Comparison of ENCODE assay signal across 21 cellular contexts in the genomic region with DNA sequence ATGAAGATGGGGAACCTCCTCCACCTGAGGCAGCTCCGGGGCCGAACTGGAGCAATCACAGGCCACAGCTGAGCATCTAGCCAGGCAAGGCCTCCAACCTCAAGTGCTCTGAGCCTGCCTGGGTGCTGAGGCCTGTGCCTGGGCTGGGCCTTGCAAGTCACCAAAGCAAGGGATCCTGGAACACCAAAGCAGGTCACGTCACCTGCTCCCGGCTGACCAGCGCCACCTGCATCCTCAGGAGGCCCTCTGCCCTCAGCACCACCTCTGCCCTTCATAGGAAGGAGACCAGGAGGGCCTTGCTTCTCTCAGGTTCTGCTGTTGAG.
DNase-seq lines count a peak whose midpoint lies in the region; ATAC-seq and TF ChIP-seq lines count a peak whose summit lies in the region.
"Had no signal": no experiment of that assay in that cellular context is flagged by ENCODE, and none has a peak within 500 bp of the region (broad histone marks: within the 10 kb centered on the region; RNA-seq: fewer than 3 reads in every experiment).

No MANE protein-coding gene starts in this region.

- intact Hi-C loops in thyroid gland (cut with DNase I), result no loop called here

- H3K9me3 Mint-ChIP-seq in endodermal cell, result no peaks in the 10 kb centered on the region

- H3K4me3 Mint-ChIP-seq in endodermal cell, result no peak overlapping the region

- H3K4me3 ChIP-seq in DND-41 (ENCODE audit: low read depth in 1 of 2, low read length in 2 of 2) (peak overlapping the region in 1 of 2 experiments; percentile 48; a peak in 2 of 4 replicates), WERI-Rb-1 (ENCODE audit: low read depth, low read length) (no peak overlapping the region), endodermal cell (ENCODE audit: low read length) (no peak overlapping the region), parathyroid adenoma (ENCODE audit: low read depth, low read length) (no peak overlapping the region), thyroid gland (replicated peaks in 1 of 3) (no peak overlapping the region)
- H3K4me3 ChIP-seq: Peyer's patch had no signal

- 92 to 100% methylated on average over 5 of the region's 5 CpGs for WGBS in endodermal cell (ENCODE audit: insufficient coverage in 1 of 2, insufficient read length in 1 of 2), 2 experiments
- 94% methylated on average over 4 of the region's 5 CpGs; no CpG with 5 or more reads in 1 of the 2 donors for WGBS in thyroid gland, 2 donors

- ATAC-seq in DND-41 (ENCODE audit: insufficient read depth, low read depth) (peak; percentile 3; the same call in 1 of the 3 replicates), GM21390 (IDR thresholded peaks at IDR 0.05; ENCODE audit: unreplicated experiment) (no peak), HG03571 (IDR thresholded peaks at IDR 0.05; ENCODE audit: unreplicated experiment) (no peak)
- ATAC-seq: SK-N-SH treated with all-trans-retinoic acid at 6 μM for 48 hours had no signal

- peak; percentile 5 for TF ChIP-seq CTCF in DND-41 (IDR thresholded peaks at IDR 0.05; ENCODE audit: borderline replicate concordance, extremely low read depth, low read length, poor library complexity, severe bottlenecking)
- 0 out of 2 replicates have a peak, but pooled peaks have one; percentile 3 for TF ChIP-seq CTCF in WERI-Rb-1 (IDR thresholded peaks at IDR 0.05; ENCODE audit: low read depth, low read length)
- TF ChIP-seq CTCF in endodermal cell (conservative IDR thresholded peaks at IDR 0.05), result peak; percentile 31
- TF ChIP-seq CTCF in parathyroid adenoma (IDR thresholded peaks at IDR 0.05), result peak; percentile 17
- no peak for TF ChIP-seq CTCF in thyroid gland (IDR thresholded peaks at IDR 0.05)

- H3K4me1 Mint-ChIP-seq in endodermal cell, result peaks cover 29% of the 10 kb centered on the region

- H3K9ac ChIP-seq in DND-41 (ENCODE audit: low read depth, low read length) (peak overlapping the region; percentile 62), endodermal cell (ENCODE audit: extremely low read depth, low read length, poor library complexity, severe bottlenecking) (no peak overlapping the region), parathyroid adenoma (no peak overlapping the region)

- DNase-seq in DND-41, result no peak
- DNase-seq in WERI-Rb-1, result no peak
- DNase-seq in endodermal cell, result no peak
- no peak for DNase-seq in thyroid gland
- DNase-seq: BE2C, DMS53, EL, GF-D8, H7, KG1, MV-4-11, NCI-H1105 treated with DMSO at 0.1 percent for 48 hours, NCI-H1694, NCI-H2081, NCI-H524 treated with DMSO at 0.1 percent for 48 hours, NCI-H82, Peyer's patch had no signal

- H3K9me3 ChIP-seq in DND-41 (ENCODE audit: insufficient read depth, low read length, severe bottlenecking) (no peaks in the 10 kb centered on the region), WERI-Rb-1 (ENCODE audit: severe bottlenecking) (no peaks in the 10 kb centered on the region), endodermal cell (ENCODE audit: control insufficient read depth, low read length) (no peaks in the 10 kb centered on the region), parathyroid adenoma (ENCODE audit: control insufficient read depth, low read length) (no peaks in the 10 kb centered on the region), thyroid gland (no peaks in the 10 kb centered on the region)
- H3K9me3 ChIP-seq: BE2C, Peyer's patch had no signal

- peak overlapping the region; percentile 63 for H3K4me2 ChIP-seq in DND-41 (ENCODE audit: insufficient read depth, low read length)
- H3K4me2 ChIP-seq in parathyroid adenoma (ENCODE audit: low read length), result no peak overlapping the region

- H2AFZ ChIP-seq in DND-41 (ENCODE audit: low read depth, low read length) (no peak overlapping the region), parathyroid adenoma (peak overlapping the region; percentile 79)

- no peaks in the 10 kb centered on the region for H4K20me1 ChIP-seq in DND-41 (ENCODE audit: insufficient read depth, low read length)

- H3K36me3 ChIP-seq in DND-41 (ENCODE audit: insufficient read depth, low read length) (no peaks in the 10 kb centered on the region), WERI-Rb-1 (no peaks in the 10 kb centered on the region), endodermal cell (ENCODE audit: control insufficient read depth, insufficient read depth, low read length) (no peaks in the 10 kb centered on the region), parathyroid adenoma (ENCODE audit: control insufficient read depth, insufficient read depth, low read length) (no peaks in the 10 kb centered on the region), thyroid gland (no peaks in the 10 kb centered on the region)
- H3K36me3 ChIP-seq: BE2C had no signal

- no peak for TF ChIP-seq POLR2A in thyroid gland (IDR thresholded peaks at IDR 0.05)

- H3K27me3 Mint-ChIP-seq in endodermal cell (ENCODE audit: insufficient read depth), result no peaks in the 10 kb centered on the region

- no peaks in the 10 kb centered on the region for H3K36me3 Mint-ChIP-seq in endodermal cell (ENCODE audit: low read depth)

- H3K27me3 ChIP-seq in DND-41 (ENCODE audit: insufficient read depth, low read length, poor library complexity) (no peaks in the 10 kb centered on the region), WERI-Rb-1 (ENCODE audit: insufficient read depth, low read depth, severe bottlenecking) (no peaks in the 10 kb centered on the region), endodermal cell (ENCODE audit: control insufficient read depth, insufficient read depth, low read length, poor library complexity, severe bottlenecking) (no peaks in the 10 kb centered on the region), parathyroid adenoma (ENCODE audit: control insufficient read depth, insufficient read depth, low read length) (no peaks in the 10 kb centered on the region), thyroid gland (no peaks in the 10 kb centered on the region)
- H3K27me3 ChIP-seq: BE2C, Peyer's patch had no signal

- H3K27ac Mint-ChIP-seq in endodermal cell, result no peak overlapping the region

- H3K79me2 ChIP-seq in DND-41 (ENCODE audit: insufficient read depth, low read length) (peaks cover 60% of the 10 kb centered on the region), parathyroid adenoma (no peaks in the 10 kb centered on the region)

- H3K27ac ChIP-seq in DND-41 (ENCODE audit: low read length), result peak overlapping the region; percentile 98
- H3K27ac ChIP-seq in WERI-Rb-1, result no peak overlapping the region
- H3K27ac ChIP-seq in endodermal cell (ENCODE audit: low read depth, low read length), result no peak overlapping the region
- H3K27ac ChIP-seq in parathyroid adenoma, result peak overlapping the region; percentile 76
- no peak overlapping the region for H3K27ac ChIP-seq in thyroid gland

- H3K4me1 ChIP-seq in DND-41 (ENCODE audit: insufficient read depth, low read length) (peaks cover 100% of the 10 kb centered on the region), endodermal cell (ENCODE audit: control insufficient read depth, insufficient read depth, low read length) (peaks cover 11% of the 10 kb centered on the region), parathyroid adenoma (peaks cover 49% of the 10 kb centered on the region), thyroid gland (peaks cover 6 to 22% of the 10 kb centered on the region in 2 donors)

Comparison
In these comparisons a context has a peak if more than half of its experiments do, and no peak if none do; other contexts are left out.
1. H3K27ac ChIP-seq: peak in DND-41 (single experiment) and parathyroid adenoma (single experiment); none in WERI-Rb-1 (single experiment), endodermal cell (single experiment) and thyroid gland (0 of 3).
2. CTCF ChIP-seq: peak in DND-41 (single experiment), WERI-Rb-1 (single experiment), endodermal cell (single experiment) and parathyroid adenoma (single experiment); none in thyroid gland (0 of 6).